In the genomic region with DNA sequence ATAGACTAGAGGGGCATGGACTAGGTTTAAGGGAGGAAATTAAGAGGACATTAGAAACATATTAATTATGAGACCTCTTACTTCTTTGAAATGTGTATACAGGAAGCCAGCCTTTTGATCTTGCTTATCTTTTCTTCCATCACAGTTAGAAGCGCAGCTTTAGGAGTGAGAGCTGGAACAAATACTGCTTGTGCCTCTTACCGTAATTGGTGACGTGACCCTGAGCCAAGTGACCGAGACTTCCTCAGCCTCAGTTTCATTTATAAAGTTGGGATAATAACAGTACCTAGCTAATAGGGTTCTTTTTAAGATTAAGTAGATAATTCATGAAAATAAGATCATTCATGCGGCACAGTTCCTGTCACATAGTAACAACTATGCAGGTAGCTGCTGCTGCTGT, we compare ENCODE assay signal across 28 cellular contexts. TPM values are rescaled to one million over a fixed set of nuclear protein-coding genes. Genes with fewer than 3 reads are reported as not detected.
"Had no signal": no experiment of that assay in that cellular context is flagged by ENCODE, and none has a peak within 500 bp of the region (broad histone marks: within the 10 kb centered on the region; RNA-seq: fewer than 3 reads in every experiment).

No MANE protein-coding gene starts in this region.

- H3K4me3 ChIP-seq: heart right ventricle, left ventricle myocardium inferior, lung, mucosa of descending colon, ovary, smooth muscle cell, testis, tibial artery, uterus had no signal

- DNase-seq: heart right ventricle; hippocampal formation; kidney glomerular epithelial cell; left cardiac atrium; left ventricle myocardium inferior; mesendoderm; midbrain; mucosa of descending colon; naive B cell; ovary; retina; right cardiac atrium; stimulated activated CD4-positive, alpha-beta T cell treated with anti-CD3 and anti-CD28 coated beads, Interleukin-1b, Interleukin-23, amount 100 ng/mL, for 48 hours; stimulated activated CD4-positive, alpha-beta T cell treated with anti-CD3 and anti-CD28 coated beads, Interleukin-2, amount 100 ng/mL, for 48 hours; stimulated activated CD4-positive, alpha-beta T cell treated with anti-CD3 and anti-CD28 coated beads, Interleukin-4, amount 100 ng/mL, for 4 hours; stimulated activated CD8-positive, alpha-beta memory T cell treated with anti-CD3 and anti-CD28 coated beads, Interleukin-4, amount 100 ng/mL, for 48 hours; stimulated activated naive CD4-positive, alpha-beta T cell treated with Interleukin-2 at 50 U/mL for 16 hours; stimulated activated naive CD8-positive, alpha-beta T cell treated with anti-CD3 and anti-CD28 coated beads, Interleukin-15, amount 100 ng/mL, for 72 hours; substantia nigra; testis; tibial artery; trophoblast cell; uterus had no signal

- H3K27ac Mint-ChIP-seq: naive B cell; natural killer cell treated with Interleukin-12 subunit alpha and Interleukin-12 subunit beta and Interleukin-15 and Interleukin-18, amount 100 ng/mL, for 72 hours; progenitor cell of endocrine pancreas; stimulated activated memory B cell treated with anti-CD40 and anti-IgM and Interleukin-4, amounts not matched to agents 10 μg/mL and 1 μg/mL and 100 μg/mL, for 72 hours; stimulated activated naive CD8-positive, alpha-beta T cell treated with anti-CD3 and anti-CD28 coated beads, Interleukin-15, amount 100 ng/mL, for 72 hours had no signal

- H3K4me3 Mint-ChIP-seq: naive B cell; natural killer cell treated with Interleukin-12 subunit alpha and Interleukin-12 subunit beta and Interleukin-15 and Interleukin-18, amount 100 ng/mL, for 72 hours; stimulated activated memory B cell treated with anti-CD40 and anti-IgM and Interleukin-4, amounts not matched to agents 10 μg/mL and 1 μg/mL and 100 μg/mL, for 72 hours; stimulated activated naive CD8-positive, alpha-beta T cell treated with anti-CD3 and anti-CD28 coated beads, Interleukin-15, amount 100 ng/mL, for 72 hours had no signal

- H3K36me3 Mint-ChIP-seq: naive B cell; natural killer cell treated with Interleukin-12 subunit alpha and Interleukin-12 subunit beta and Interleukin-15 and Interleukin-18, amount 100 ng/mL, for 72 hours; stimulated activated memory B cell treated with anti-CD40 and anti-IgM and Interleukin-4, amounts not matched to agents 10 μg/mL and 1 μg/mL and 100 μg/mL, for 72 hours had no signal

- H3K9me3 ChIP-seq: heart right ventricle, left ventricle myocardium inferior, mucosa of descending colon, ovary, testis, tibial artery, uterus had no signal

- H3K27me3 Mint-ChIP-seq: natural killer cell treated with Interleukin-12 subunit alpha and Interleukin-12 subunit beta and Interleukin-15 and Interleukin-18, amount 100 ng/mL, for 72 hours; progenitor cell of endocrine pancreas; stimulated activated memory B cell treated with anti-CD40 and anti-IgM and Interleukin-4, amounts not matched to agents 10 μg/mL and 1 μg/mL and 100 μg/mL, for 72 hours had no signal

- H3K36me3 ChIP-seq: heart right ventricle, left ventricle myocardium inferior, ovary, tibial artery, uterus had no signal

- H3K4me1 ChIP-seq: testis, tibial artery, uterus had no signal

- H3K27me3 ChIP-seq: heart right ventricle, ovary, testis, uterus had no signal

- H3K27ac ChIP-seq: heart right ventricle, left ventricle myocardium inferior, ovary, testis, tibial artery, uterus had no signal

- H3K9me3 Mint-ChIP-seq: stimulated activated memory B cell treated with anti-CD40 and anti-IgM and Interleukin-4, amounts not matched to agents 10 μg/mL and 1 μg/mL and 100 μg/mL, for 72 hours; stimulated activated naive CD8-positive, alpha-beta T cell treated with anti-CD3 and anti-CD28 coated beads, Interleukin-15, amount 100 ng/mL, for 72 hours had no signal

- H3K4me1 Mint-ChIP-seq: naive B cell; stimulated activated memory B cell treated with anti-CD40 and anti-IgM and Interleukin-4, amounts not matched to agents 10 μg/mL and 1 μg/mL and 100 μg/mL, for 72 hours; stimulated activated naive CD8-positive, alpha-beta T cell treated with anti-CD3 and anti-CD28 coated beads, Interleukin-15, amount 100 ng/mL, for 72 hours had no signal

RNA-seq across cellular contexts. Expression of gene FREM2, which starts 18.5 kb away (rescaled TPM):
- total RNA-seq: left ventricle myocardium inferior; natural killer cell treated with Interleukin-12 subunit alpha and Interleukin-12 subunit beta and Interleukin-15 and Interleukin-18, amount 100 ng/mL, for 72 hours had no signal
- polyA plus RNA-seq: smooth muscle cell had no signal
